In genomic region chr1:200363200-200363933, GRCh38 we compare ENCODE assay signal across 9 cellular contexts. TPM values are rescaled to one million over a fixed set of nuclear protein-coding genes. Genes with fewer than 3 reads are reported as not detected.
A peak's percentile ranks its signal among the peaks of the same experiment; 100 is the strongest.
DNase-seq lines count a peak whose midpoint lies in the region; ATAC-seq, FAIRE-seq and TF ChIP-seq lines count a peak whose summit lies in the region.
"Had no signal": no experiment of that assay in that cellular context is flagged by ENCODE, and none has a peak within 500 bp of the region (broad histone marks: within the 10 kb centered on the region; RNA-seq: fewer than 3 reads in every experiment).

No MANE protein-coding gene starts in this region.

- peak overlapping the region; percentile 14; the same call in 1 of the 2 replicates for H3K23ac ChIP-seq in IMR-90 (ENCODE audit: low read depth, low read length)

- dilution Hi-C loops in IMR-90 (cut with HindIII; ENCODE audit: low sequenced_read_pairs, unreplicated experiment) = no loop called here

- H3K36me3 ChIP-seq in IMR-90 (ENCODE audit: control insufficient read depth, insufficient read depth, low read length) (no peaks in the 10 kb centered on the region), bronchial epithelial cell (ENCODE audit: control insufficient read depth, insufficient read depth, low read length) (no peaks in the 10 kb centered on the region)

- peak overlapping the region; percentile 8 for H3K18ac ChIP-seq in IMR-90 (ENCODE audit: low read depth, low read length)

- peak overlapping the region; percentile 13; the same call in 2 of the 3 replicates for H2BK15ac ChIP-seq in IMR-90 (ENCODE audit: low read depth, low read length)

- peaks cover 19% of the 10 kb centered on the region for H3K9me1 ChIP-seq in IMR-90 (ENCODE audit: insufficient read depth, low read length)

- in situ Hi-C loops in IMR-90 (cut with MboI; ENCODE audit: low sequenced_read_pairs) = no loop called here

- no peak overlapping the region; the same call in 1 of the 2 replicates for H3K4me2 ChIP-seq in IMR-90 (ENCODE audit: low read depth, low read length)

- peak overlapping the region; percentile 29 for H2AFZ ChIP-seq in IMR-90 (replicated peaks; ENCODE audit: low read length, poor library complexity)

- H3K9me3 ChIP-seq in IMR-90 (ENCODE audit: control insufficient read depth, insufficient read depth, low read length) = no peaks in the 10 kb centered on the region

- peak overlapping the region; percentile 21 for H2BK120ac ChIP-seq in IMR-90 (ENCODE audit: low read depth, low read length)

- peak overlapping the region; percentile 63; the same call in 1 of the 2 replicates for H2AK5ac ChIP-seq in IMR-90 (ENCODE audit: low read depth, low read length)

- H3K4ac ChIP-seq in IMR-90 (ENCODE audit: low read depth, low read length) = peak overlapping the region; percentile 52; the same call in 1 of the 2 replicates

- 66% methylated on average over 2 of the region's 6 CpGs; no CpG with 5 or more reads in 1 of the 2 experiments for WGBS in IMR-90 (ENCODE audit: extremely low coverage in 2 of 2, insufficient read length in 1 of 2), 2 experiments

- no peak for TF ChIP-seq POLR2A in IMR-90 (IDR thresholded peaks at IDR 0.05; ENCODE audit: low read depth, low read length)

- POLR2A ChIA-PET in IMR-90 (lab: Charles Lee; ENCODE audit: unreplicated experiment) = interaction anchor here (0.6 kb wide), 1 partner anchor 36 kb away, joined by 5 read pairs; no protein-coding TSS in a partner anchor

- no peak overlapping the region for H3K9ac ChIP-seq in IMR-90 (ENCODE audit: low read depth, low read length)

- no peak overlapping the region; the same call in 1 of the 2 replicates for H3K27ac ChIP-seq in IMR-90 (ENCODE audit: insufficient read depth, low read length)

- no peak for TF ChIP-seq CTCF in IMR-90 (conservative IDR thresholded peaks at IDR 0.05; ENCODE audit: low read depth, low read length)
- no peak for TF ChIP-seq CTCF in bronchial epithelial cell (IDR thresholded peaks at IDR 0.05; ENCODE audit: insufficient read depth, low read length, severe bottlenecking)

- peaks cover 14% of the 10 kb centered on the region for H3K4me1 Mint-ChIP-seq in stimulated activated memory B cell treated with anti-CD40 and anti-IgM and Interleukin-4, amounts not matched to agents 10 μg/mL and 1 μg/mL and 100 μg/mL, for 72 hours

- intact Hi-C loops in IMR-90 (cut with micrococcal nuclease) (no loop called here), Right ventricle myocardium inferior (cut with DNase I) (no loop called here)

- H4K20me1 ChIP-seq in IMR-90 (ENCODE audit: insufficient read depth, low read length) = no peaks in the 10 kb centered on the region

- peaks cover 14% of the 10 kb centered on the region for H3K36me3 Mint-ChIP-seq in stimulated activated memory B cell treated with anti-CD40 and anti-IgM and Interleukin-4, amounts not matched to agents 10 μg/mL and 1 μg/mL and 100 μg/mL, for 72 hours

- CTCF ChIA-PET in IMR-90 (lab: Yijun Ruan, JAX) = interaction anchor here (0.6 to 1.5 kb wide), 3 partner anchors 8 to 108 kb away, joined by 3 to 4 read pairs (median 3); no protein-coding TSS in a partner anchor

- H2BK5ac ChIP-seq in IMR-90 (ENCODE audit: low read depth, low read length, poor library complexity, severe bottlenecking) = peak overlapping the region; percentile 52

- FAIRE-seq in bronchial epithelial cell (lab: Jason Lieb, UNC) (no peak), urothelium cell line (lab: Jason Lieb, UNC) (no peak)

- 0 out of 2 replicates have a peak overlapping the region, but pooled peaks have one; percentile 42 for H3K14ac ChIP-seq in IMR-90 (replicated peaks; ENCODE audit: low read depth, low read length)

- no peak overlapping the region for H3K27ac Mint-ChIP-seq in stimulated activated memory B cell treated with anti-CD40 and anti-IgM and Interleukin-4, amounts not matched to agents 10 μg/mL and 1 μg/mL and 100 μg/mL, for 72 hours
- H3K27ac Mint-ChIP-seq: T-helper 2 cell treated with Interferon-gamma antibody and Interleukin-4, amounts not matched to agents 5 μg/mL and 100 μg/mL, for 36 hours had no signal

- H2BK20ac ChIP-seq in IMR-90 (ENCODE audit: low read depth, low read length) = peak overlapping the region; percentile 58; the same call in 1 of the 2 replicates

- no peaks in the 10 kb centered on the region for H3K9me3 Mint-ChIP-seq in stimulated activated memory B cell treated with anti-CD40 and anti-IgM and Interleukin-4, amounts not matched to agents 10 μg/mL and 1 μg/mL and 100 μg/mL, for 72 hours
- H3K9me3 Mint-ChIP-seq: T-helper 2 cell treated with Interferon-gamma antibody and Interleukin-4, amounts not matched to agents 5 μg/mL and 100 μg/mL, for 36 hours had no signal

- no peak overlapping the region; the same call in 1 of the 2 replicates for H3K56ac ChIP-seq in IMR-90 (ENCODE audit: extremely low read depth, insufficient read depth, low read length)

- H4K8ac ChIP-seq in IMR-90 (ENCODE audit: low read depth in 2 of 2, low read length in 2 of 2) = peak overlapping the region; percentile 38 to 49

- no peak overlapping the region for H3K4me3 Mint-ChIP-seq in stimulated activated memory B cell treated with anti-CD40 and anti-IgM and Interleukin-4, amounts not matched to agents 10 μg/mL and 1 μg/mL and 100 μg/mL, for 72 hours
- H3K4me3 Mint-ChIP-seq: T-helper 2 cell treated with Interferon-gamma antibody and Interleukin-4, amounts not matched to agents 5 μg/mL and 100 μg/mL, for 36 hours had no signal

- H3K27me3 Mint-ChIP-seq in stimulated activated memory B cell treated with anti-CD40 and anti-IgM and Interleukin-4, amounts not matched to agents 10 μg/mL and 1 μg/mL and 100 μg/mL, for 72 hours = no peaks in the 10 kb centered on the region

- ATAC-seq in GM21717 (IDR thresholded peaks at IDR 0.05; ENCODE audit: unreplicated experiment) (peak; percentile 67), IMR-90 (ENCODE audit: low read depth) (peak; percentile 35), Right ventricle myocardium inferior (no peak)
- ATAC-seq in stimulated activated memory B cell treated with anti-CD40 and anti-IgM and Interleukin-4, amounts not matched to agents 10 μg/mL and 1 μg/mL and 100 μg/mL, for 72 hours = peak; percentile 27
- no peak for ATAC-seq in stimulated activated naive CD8-positive, alpha-beta T cell treated with anti-CD3 and anti-CD28 coated beads, Interleukin-15, Interleukin-2, amounts not matched to agents 100 U/mL and 50 U/mL, for 24 hours

- no TSS peak for BruUV-seq in IMR-90 (replicated peaks; lab: Mats Ljungman, UMichigan)

- no peak overlapping the region for H2AK9ac ChIP-seq in IMR-90 (replicated peaks; ENCODE audit: low read depth, low read length, poor library complexity)

- H3K4me1 ChIP-seq in IMR-90 (ENCODE audit: control insufficient read depth, insufficient read depth, low read length) = peaks cover 17% of the 10 kb centered on the region

- no peak for TF ChIP-seq RAD21 in IMR-90 (IDR thresholded peaks at IDR 0.05; ENCODE audit: low read length)

- peak overlapping the region; percentile 52; the same call in 1 of the 2 replicates for H4K5ac ChIP-seq in IMR-90 (ENCODE audit: low read depth, low read length)

- H4K91ac ChIP-seq in IMR-90 (ENCODE audit: insufficient read depth, low read depth, low read length) = peak overlapping the region; percentile 62

- H3K27me3 ChIP-seq in IMR-90 (ENCODE audit: control insufficient read depth, insufficient read depth, low read length) (no peaks in the 10 kb centered on the region), bronchial epithelial cell (ENCODE audit: control insufficient read depth, insufficient read depth, low read length) (no peaks in the 10 kb centered on the region)

- H3K4me3 ChIP-seq in IMR-90 (ENCODE audit: insufficient read depth, low read depth, low read length) (no peak overlapping the region), bronchial epithelial cell (ENCODE audit: low read depth, low read length) (no peak overlapping the region)

- no peaks in the 10 kb centered on the region; a peak in 1 of 4 replicates for H3K79me1 ChIP-seq in IMR-90 (ENCODE audit: low read depth in 1 of 2, low read length in 2 of 2)

- DNase-seq in IMR-90 = no peak
- DNase-seq in bronchial epithelial cell (ENCODE audit: low read depth) = peak; percentile 49
- DNase-seq in stimulated activated naive CD8-positive, alpha-beta T cell treated with anti-CD3 and anti-CD28 coated beads, Interleukin-15, Interleukin-2, amounts not matched to agents 100 U/mL and 50 U/mL, for 24 hours = no peak
- no peak for DNase-seq in Right ventricle myocardium inferior (ENCODE audit: missing footprints)
- no peak for DNase-seq in urothelium cell line (ENCODE audit: low spot score)
- DNase-seq: NCI-H774 had no signal

TF ChIP-seq in IMR-90, 13 proteins besides CTCF, POLR2A, EP300 and RAD21:
- TF ChIP-seq CEBPB (IDR thresholded peaks at IDR 0.05; ENCODE audit: low read depth, low read length) (no peak), RFX5 (IDR thresholded peaks at IDR 0.05; ENCODE audit: low read depth, low read length) (no peak), FOS (IDR thresholded peaks at IDR 0.05; ENCODE audit: low read depth, low read length) (no peak), BHLHE40 (IDR thresholded peaks at IDR 0.05; ENCODE audit: low read depth, low read length) (no peak), SMC3 (IDR thresholded peaks at IDR 0.05; ENCODE audit: low read depth, low read length) (no peak)
- TF ChIP-seq, protein P1, sequence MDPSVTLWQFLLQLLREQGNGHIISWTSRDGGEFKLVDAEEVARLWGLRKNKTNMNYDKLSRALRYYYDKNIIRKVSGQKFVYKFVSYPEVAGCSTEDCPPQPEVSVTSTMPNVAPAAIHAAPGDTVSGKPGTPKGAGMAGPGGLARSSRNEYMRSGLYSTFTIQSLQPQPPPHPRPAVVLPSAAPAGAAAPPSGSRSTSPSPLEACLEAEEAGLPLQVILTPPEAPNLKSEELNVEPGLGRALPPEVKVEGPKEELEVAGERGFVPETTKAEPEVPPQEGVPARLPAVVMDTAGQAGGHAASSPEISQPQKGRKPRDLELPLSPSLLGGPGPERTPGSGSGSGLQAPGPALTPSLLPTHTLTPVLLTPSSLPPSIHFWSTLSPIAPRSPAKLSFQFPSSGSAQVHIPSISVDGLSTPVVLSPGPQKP (IDR thresholded peaks at IDR 0.05; ENCODE audit: borderline replicate concordance, low read depth, low read length) = no peak

RNA-seq across cellular contexts. Expression of gene ZNF281, which starts 46.5 kb away (rescaled TPM):
- total RNA-seq in IMR-90 (2012; rRNA removed) (37.5 and 38.0 TPM in 2 replicates), bronchial epithelial cell (16.6 and 18.4 TPM in 2 replicates), Right ventricle myocardium inferior (8.7 TPM)
- polyA plus RNA-seq in IMR-90 (2012; rRNA removed) = 5.4 and 7.0 TPM in 2 replicates
- 1.1 and 1.7 TPM in 2 replicates for polyA plus RNA-seq in IMR-90 (2012; cell fraction: cytosol; rRNA removed)
- 2.1 and 9.7 TPM in 2 replicates for polyA plus RNA-seq in IMR-90 (2012; cell fraction: nucleus; rRNA removed; ENCODE audit: low replicate concordance)

Comparison
In these comparisons a context has a peak if more than half of its experiments do, and no peak if none do; other contexts are left out.
1. ATAC-seq: peak in GM21717 (single experiment), IMR-90 (single experiment) and stimulated activated memory B cell treated with anti-CD40 and anti-IgM and Interleukin-4, amounts not matched to agents 10 μg/mL and 1 μg/mL and 100 μg/mL, for 72 hours (single experiment); none in stimulated activated naive CD8-positive, alpha-beta T cell treated with anti-CD3 and anti-CD28 coated beads, Interleukin-15, Interleukin-2, amounts not matched to agents 100 U/mL and 50 U/mL, for 24 hours (single experiment) and Right ventricle myocardium inferior (single experiment).